In genomic region chr16:87464691-87465300, GRCh38 we compare ENCODE assay signal across 1 cellular context.
TF ChIP-seq lines count a peak whose summit lies in the region.

No MANE protein-coding gene starts in this region.

TF ChIP-seq in K562, 482 proteins besides CTCF, POLR2A, EP300 and RAD21 (continued from another document):
- TF ChIP-seq REST (CRISPR knock-in tag; IDR thresholded peaks at IDR 0.05; ENCODE audit: low read depth) (peak; percentile 63; the same call in 1 of the 2 replicates), USF1 (CRISPR knock-in tag; IDR thresholded peaks at IDR 0.05) (peak; percentile 93), LCOR (CRISPR knock-in tag; IDR thresholded peaks at IDR 0.05) (peak; percentile 68; the same call in 1 of the 2 replicates), RREB1 (CRISPR knock-in tag; IDR thresholded peaks at IDR 0.05) (0 out of 2 replicates have a peak, but pooled peaks have one; percentile 19), EP400 (IDR thresholded peaks at IDR 0.05) (peak; percentile 40), MED1 (CRISPR knock-in tag; IDR thresholded peaks at IDR 0.05; ENCODE audit: borderline replicate concordance) (no peak), ZNF174 (CRISPR knock-in tag; IDR thresholded peaks at IDR 0.05) (no peak), E2F3 (CRISPR knock-in tag; IDR thresholded peaks at IDR 0.05) (0 out of 2 replicates have a peak, but pooled peaks have one; percentile 24), MEIS2 (IDR thresholded peaks at IDR 0.05; ENCODE audit: partially characterized antibody) (peak; percentile 56), KDM4B (IDR thresholded peaks at IDR 0.05; ENCODE audit: borderline replicate concordance in 2 of 2, low read depth in 1 of 2) (0 out of 4 replicates have a peak, but pooled peaks of 1 of the 2 experiments have one; percentile 31), TBL1XR1 (IDR thresholded peaks at IDR 0.05; ENCODE audit: low read length in 2 of 2) (0 out of 4 replicates have a peak, but pooled peaks of 1 of the 2 experiments have one; percentile 7), RAD51 (IDR thresholded peaks at IDR 0.05; ENCODE audit: borderline replicate concordance, low read depth) (peak; percentile 89), SMAD4 (CRISPR knock-in tag; conservative IDR thresholded peaks at IDR 0.05) (peak; percentile 77), UBTF (IDR thresholded peaks at IDR 0.05; ENCODE audit: borderline replicate concordance in 1 of 2, low read depth in 2 of 2, low read length in 2 of 2) (peak in 1 of 2 experiments; percentile 85; a peak in 3 of 4 replicates), ZFX (CRISPR knock-in tag; IDR thresholded peaks at IDR 0.05) (peak; percentile 68), NFYB (IDR thresholded peaks at IDR 0.05; ENCODE audit: extremely low read depth, insufficient read length) (no peak), ZSCAN32 (CRISPR knock-in tag; IDR thresholded peaks at IDR 0.05) (no peak), ZEB2 (IDR thresholded peaks at IDR 0.05) (peak; percentile 35; the same call in 1 of the 2 replicates), MCM7 (IDR thresholded peaks at IDR 0.05) (no peak)
TF ChIP-seq in K562: peak in this region for 78.
